11 cellular contexts compared by ENCODE assay signal in genomic region chr10:89609730-89610393, GRCh38. TPM values are rescaled to one million over a fixed set of nuclear protein-coding genes. Genes with fewer than 3 reads are reported as not detected.
DNase-seq lines count a peak whose midpoint lies in the region; ATAC-seq and FAIRE-seq lines count a peak whose summit lies in the region.
"Had no signal": no experiment of that assay in that cellular context is flagged by ENCODE, and none has a peak within 500 bp of the region (broad histone marks: within the 10 kb centered on the region; RNA-seq: fewer than 3 reads in every experiment).

No MANE protein-coding gene starts in this region.

- POLR2A ChIA-PET in activated CD4-positive, alpha-beta memory T cell treated with anti-CD3 and anti-CD28 coated beads for 36 hours (lab: Charles Lee): interaction anchor here (0.9 kb wide), 1 partner anchor 34 kb away, joined by 4 read pairs; no protein-coding TSS in a partner anchor
- POLR2A ChIA-PET in activated CD4-positive, alpha-beta memory T cell treated with anti-CD3 and anti-CD28 coated beads, Interleukin-2, amount 10 ng/mL, durations not matched to agents 7 days and 5 days (lab: Charles Lee): no interaction called here

- no peak overlapping the region for H2BK5ac ChIP-seq in mesendoderm (ENCODE audit: low read length)

- peak overlapping the region; percentile 55 for H3K27ac Mint-ChIP-seq in activated CD4-positive, alpha-beta memory T cell treated with anti-CD3 and anti-CD28 coated beads for 36 hours
- H3K27ac Mint-ChIP-seq in activated CD4-positive, alpha-beta memory T cell treated with anti-CD3 and anti-CD28 coated beads, Interleukin-2, amount 10 ng/mL, durations not matched to agents 7 days and 5 days: no peak overlapping the region
- H3K27ac Mint-ChIP-seq: type B pancreatic cell had no signal

- H3K56ac ChIP-seq in mesendoderm (ENCODE audit: low read length): no peak overlapping the region

- no peaks in the 10 kb centered on the region for H3K27me3 Mint-ChIP-seq in activated CD4-positive, alpha-beta memory T cell treated with anti-CD3 and anti-CD28 coated beads for 36 hours
- H3K27me3 Mint-ChIP-seq in activated CD4-positive, alpha-beta memory T cell treated with anti-CD3 and anti-CD28 coated beads, Interleukin-2, amount 10 ng/mL, durations not matched to agents 7 days and 5 days: no peaks in the 10 kb centered on the region
- H3K27me3 Mint-ChIP-seq: type B pancreatic cell had no signal

- CTCF ChIA-PET in activated CD4-positive, alpha-beta memory T cell treated with anti-CD3 and anti-CD28 coated beads for 36 hours (lab: Charles Lee): no interaction called here
- CTCF ChIA-PET in activated CD4-positive, alpha-beta memory T cell treated with anti-CD3 and anti-CD28 coated beads, Interleukin-2, amount 10 ng/mL, durations not matched to agents 7 days and 5 days (lab: Charles Lee): no interaction called here

- H3K4me3 Mint-ChIP-seq in activated CD4-positive, alpha-beta memory T cell treated with anti-CD3 and anti-CD28 coated beads for 36 hours: no peak overlapping the region
- H3K4me3 Mint-ChIP-seq in activated CD4-positive, alpha-beta memory T cell treated with anti-CD3 and anti-CD28 coated beads, Interleukin-2, amount 10 ng/mL, durations not matched to agents 7 days and 5 days: no peak overlapping the region
- H3K4me3 Mint-ChIP-seq: type B pancreatic cell had no signal

- H3K4me2 ChIP-seq in mesendoderm (ENCODE audit: low read length): no peak overlapping the region

- no peak overlapping the region for H2BK120ac ChIP-seq in mesendoderm (ENCODE audit: low read depth, low read length)

- H3K4ac ChIP-seq in mesendoderm (ENCODE audit: low read depth, low read length): no peak overlapping the region

- no peak overlapping the region for H3K4me3 ChIP-seq in mesendoderm (ENCODE audit: low read length)
- H3K4me3 ChIP-seq: SJSA1 had no signal

- H3K27me3 ChIP-seq in mesendoderm (ENCODE audit: insufficient read depth, low read length, poor library complexity): no peaks in the 10 kb centered on the region
- H3K27me3 ChIP-seq: SJSA1 had no signal

- H3K4me1 ChIP-seq in mesendoderm (ENCODE audit: control insufficient read depth, low read depth, low read length): no peaks in the 10 kb centered on the region

- no peaks in the 10 kb centered on the region for H3K79me2 ChIP-seq in mesendoderm (ENCODE audit: control insufficient read depth, insufficient read depth, low read length)

- DNase-seq in activated CD4-positive, alpha-beta memory T cell treated with anti-CD3 and anti-CD28 coated beads for 36 hours: peak; percentile 13
- no peak for DNase-seq in activated CD4-positive, alpha-beta memory T cell treated with anti-CD3 and anti-CD28 coated beads, Interleukin-2, amount 10 ng/mL, durations not matched to agents 7 days and 5 days
- peak; percentile 66 for DNase-seq in mesendoderm
- DNase-seq in NCI-H1930 (lab: John Stamatoyannopoulos, UW): no peak
- no peak for DNase-seq in HTR-8/SVneo (ENCODE audit: insufficient read length, low spot score)
- no peak for DNase-seq in cerebellar nuclear complex (lab: John Stamatoyannopoulos, UW)
- DNase-seq: stimulated activated CD4-positive, alpha-beta T cell treated with anti-CD3 and anti-CD28 coated beads, Interleukin-2, amount 100 ng/mL, for 24 hours had no signal

- no peak overlapping the region for H2BK15ac ChIP-seq in mesendoderm (replicated peaks; ENCODE audit: low read depth)

- H2AK5ac ChIP-seq in mesendoderm (ENCODE audit: low read length): no peak overlapping the region

- intact Hi-C loops in activated CD4-positive, alpha-beta memory T cell treated with anti-CD3 and anti-CD28 coated beads for 36 hours (cut with micrococcal nuclease): loop anchor here (1.0 to 2.0 kb wide), 2 partner anchors 35 to 91 kb away; partner anchors contain the start of genes KIF20B and PANK1

- whole genome bisulfite sequencing in mesendoderm (ENCODE audit: extremely low coverage, insufficient coverage, low lambda C conversion rate): no CpG with 5 or more reads among the region's 2 CpGs

- peaks cover 6% of the 10 kb centered on the region for H3K36me3 Mint-ChIP-seq in activated CD4-positive, alpha-beta memory T cell treated with anti-CD3 and anti-CD28 coated beads for 36 hours
- H3K36me3 Mint-ChIP-seq in activated CD4-positive, alpha-beta memory T cell treated with anti-CD3 and anti-CD28 coated beads, Interleukin-2, amount 10 ng/mL, durations not matched to agents 7 days and 5 days (ENCODE audit: low read depth): peaks cover 12% of the 10 kb centered on the region

- H3K4me1 Mint-ChIP-seq in activated CD4-positive, alpha-beta memory T cell treated with anti-CD3 and anti-CD28 coated beads for 36 hours (ENCODE audit: low read depth): peaks cover 22% of the 10 kb centered on the region
- H3K4me1 Mint-ChIP-seq in activated CD4-positive, alpha-beta memory T cell treated with anti-CD3 and anti-CD28 coated beads, Interleukin-2, amount 10 ng/mL, durations not matched to agents 7 days and 5 days: peaks cover 6% of the 10 kb centered on the region

- no peak overlapping the region for H4K5ac ChIP-seq in mesendoderm (ENCODE audit: low read length)

- no peaks in the 10 kb centered on the region for H3K36me3 ChIP-seq in mesendoderm (ENCODE audit: control insufficient read depth, insufficient read depth, low read length)

- no peaks in the 10 kb centered on the region for H3K9me3 Mint-ChIP-seq in activated CD4-positive, alpha-beta memory T cell treated with anti-CD3 and anti-CD28 coated beads for 36 hours
- no peaks in the 10 kb centered on the region for H3K9me3 Mint-ChIP-seq in activated CD4-positive, alpha-beta memory T cell treated with anti-CD3 and anti-CD28 coated beads, Interleukin-2, amount 10 ng/mL, durations not matched to agents 7 days and 5 days
- H3K9me3 Mint-ChIP-seq: type B pancreatic cell had no signal

- no peak overlapping the region for H4K8ac ChIP-seq in mesendoderm (ENCODE audit: low read depth, low read length)

- peaks cover 3% of the 10 kb centered on the region for H3K79me1 ChIP-seq in mesendoderm (ENCODE audit: low read length)

- FAIRE-seq in HTR-8/SVneo (lab: Jason Lieb, UNC): no peak

- H3K23ac ChIP-seq in mesendoderm (ENCODE audit: low read length): no peak overlapping the region

- no peak overlapping the region for H3K9ac ChIP-seq in mesendoderm (ENCODE audit: low read length)

- ATAC-seq in GM21526 (IDR thresholded peaks at IDR 0.05; ENCODE audit: low FRiP score, unreplicated experiment): peak; percentile 88
- peak; percentile 80 for ATAC-seq in HG03196 (IDR thresholded peaks at IDR 0.05; ENCODE audit: unreplicated experiment)

- H3K27ac ChIP-seq in mesendoderm (ENCODE audit: low read depth, low read length): no peak overlapping the region
- H3K27ac ChIP-seq: SJSA1 had no signal

- H3K18ac ChIP-seq in mesendoderm (ENCODE audit: low read length): no peak overlapping the region

RNA-seq across cellular contexts. Expression of gene PANK1, which starts 35.2 kb away (rescaled TPM):
- 1 to 10 TPM; 2.1 to 2.5 TPM for total RNA-seq in activated CD4-positive, alpha-beta memory T cell treated with anti-CD3 and anti-CD28 coated beads for 36 hours
- 1 to 10 TPM; 4.7 to 6.1 TPM for total RNA-seq in activated CD4-positive, alpha-beta memory T cell treated with anti-CD3 and anti-CD28 coated beads, Interleukin-2, amount 10 ng/mL, durations not matched to agents 7 days and 5 days
- polyA plus RNA-seq in mesendoderm (2013, experiment 1 of 2): 25.4 TPM
- polyA plus RNA-seq in mesendoderm (2013, experiment 2 of 2): 26.4 TPM

Comparison
In these comparisons a context has a peak if more than half of its experiments do, and no peak if none do; other contexts are left out.
1. DNase-seq: peak in activated CD4-positive, alpha-beta memory T cell treated with anti-CD3 and anti-CD28 coated beads for 36 hours (single experiment) and mesendoderm (single experiment); none in activated CD4-positive, alpha-beta memory T cell treated with anti-CD3 and anti-CD28 coated beads, Interleukin-2, amount 10 ng/mL, durations not matched to agents 7 days and 5 days (single experiment), NCI-H1930 (0 of 2), HTR-8/SVneo (single experiment) and cerebellar nuclear complex (0 of 2).